19 cellular contexts compared by ENCODE assay signal in the genomic region with DNA sequence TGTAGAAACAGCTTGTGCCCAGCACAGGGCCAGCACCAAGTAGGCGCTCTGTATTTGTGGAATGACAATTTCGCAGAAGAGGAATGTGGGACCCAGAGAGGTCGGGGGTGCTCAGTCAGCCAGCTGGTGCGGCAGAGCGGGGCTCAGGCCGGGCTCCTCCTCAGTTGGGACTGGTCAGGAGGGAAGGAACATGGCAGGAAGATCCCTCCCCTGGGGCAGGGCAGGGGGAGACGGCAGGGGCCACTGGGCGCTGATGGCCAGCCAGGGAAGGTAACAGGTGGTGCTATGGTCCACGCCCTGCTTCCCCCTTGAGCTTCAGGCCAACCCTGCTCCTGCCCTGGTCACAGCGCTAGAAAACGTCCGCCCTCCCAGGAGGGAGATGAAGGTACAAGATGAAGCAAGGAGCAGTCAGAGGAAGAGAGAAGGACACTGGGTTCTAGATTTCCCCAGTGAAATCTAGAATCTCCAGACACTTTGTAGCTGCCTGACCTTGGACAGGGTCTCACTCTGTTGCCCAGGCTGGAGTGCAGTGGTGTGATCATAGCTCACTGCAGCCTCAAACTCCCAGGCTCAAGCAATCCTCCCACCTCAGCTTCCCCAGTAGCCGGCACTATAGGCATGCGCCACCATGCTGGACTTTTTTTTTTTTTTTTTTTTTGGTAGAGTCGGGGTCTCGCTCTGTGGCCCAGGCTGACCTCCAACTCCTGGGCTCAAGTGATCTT. TPM values are rescaled to one million over a fixed set of nuclear protein-coding genes. Genes with fewer than 3 reads are reported as not detected.
DNase-seq lines count a peak whose midpoint lies in the region; ATAC-seq and TF ChIP-seq lines count a peak whose summit lies in the region.
"Had no signal": no experiment of that assay in that cellular context is flagged by ENCODE, and none has a peak within 500 bp of the region (broad histone marks: within the 10 kb centered on the region; RNA-seq: fewer than 3 reads in every experiment).

No MANE protein-coding gene starts in this region.

- no peak overlapping the region for H2BK20ac ChIP-seq in IMR-90 (ENCODE audit: low read depth, low read length)

- H3K14ac ChIP-seq in IMR-90 (replicated peaks; ENCODE audit: low read depth, low read length), result no peak overlapping the region

- dilution Hi-C loops in IMR-90 (cut with HindIII; ENCODE audit: low sequenced_read_pairs, unreplicated experiment), result no loop called here

- peaks cover 34 to 57% of the 10 kb centered on the region in 2 donors for H3K4me1 Mint-ChIP-seq in effector memory CD8-positive, alpha-beta T cell (ENCODE audit: low read depth in 2 of 2)
- H3K4me1 Mint-ChIP-seq in neural crest cell, result no peaks in the 10 kb centered on the region

- H2AK9ac ChIP-seq in IMR-90 (replicated peaks; ENCODE audit: low read depth, low read length, poor library complexity), result no peak overlapping the region

- no peaks in the 10 kb centered on the region for H4K20me1 ChIP-seq in BLaER1 treated with 17β-estradiol and CSF1 and Interleukin-3, amounts not matched to agents 10 nM and 100 nM
- no peaks in the 10 kb centered on the region for H4K20me1 ChIP-seq in IMR-90 (ENCODE audit: insufficient read depth, low read length)

- POLR2A ChIA-PET in IMR-90 (lab: Charles Lee; ENCODE audit: unreplicated experiment), result no interaction called here

- H3K27ac Mint-ChIP-seq in effector memory CD8-positive, alpha-beta T cell, result peak overlapping the region; percentile 63 to 95
- peak overlapping the region; percentile 78 for H3K27ac Mint-ChIP-seq in neural crest cell (ENCODE audit: unreplicated experiment)

- no peak overlapping the region for H2BK15ac ChIP-seq in IMR-90 (ENCODE audit: low read depth, low read length)

- WGBS in IMR-90 (ENCODE audit: extremely low coverage in 2 of 2, insufficient read length in 1 of 2), 2 experiments, result 94% methylated on average over 6 of the region's 16 CpGs; no CpG with 5 or more reads in 1 of the 2 experiments
- 85 to 94% (median 90%) methylated on average over 16 of the region's 16 CpGs for WGBS in ovary, 3 donors

- no peaks in the 10 kb centered on the region for H3K79me1 ChIP-seq in IMR-90 (ENCODE audit: low read depth in 1 of 2, low read length in 2 of 2)

- peaks cover 6% of the 10 kb centered on the region for H3K9me1 ChIP-seq in IMR-90 (ENCODE audit: insufficient read depth, low read length)

- peak overlapping the region; percentile 97 to 100 (median 99) for H3K9ac ChIP-seq in BLaER1 treated with 17β-estradiol and CSF1 and Interleukin-3, amounts not matched to agents 10 nM and 100 nM
- H3K9ac ChIP-seq in IMR-90 (ENCODE audit: low read depth, low read length), result no peak overlapping the region

- no peak for TF ChIP-seq EP300 in ovary (IDR thresholded peaks at IDR 0.05)

- no peaks in the 10 kb centered on the region for H3K27me3 Mint-ChIP-seq in effector memory CD8-positive, alpha-beta T cell
- H3K27me3 Mint-ChIP-seq in neural crest cell (ENCODE audit: low read depth), result no peaks in the 10 kb centered on the region

- no peaks in the 10 kb centered on the region for H3K27me3 ChIP-seq in BLaER1 treated with 17β-estradiol and CSF1 and Interleukin-3, amounts not matched to agents 10 nM and 100 nM
- H3K27me3 ChIP-seq in IMR-90 (ENCODE audit: control insufficient read depth, insufficient read depth, low read length) (no peaks in the 10 kb centered on the region), ovary (no peaks in the 10 kb centered on the region)

- H3K27ac ChIP-seq in BLaER1 treated with 17β-estradiol and CSF1 and Interleukin-3, amounts not matched to agents 10 nM and 100 nM, result peak overlapping the region; percentile 98 to 100 (median 100)
- H3K27ac ChIP-seq in IMR-90 (ENCODE audit: insufficient read depth, low read length), result no peak overlapping the region
- no peak overlapping the region for H3K27ac ChIP-seq in ovary
- H3K27ac ChIP-seq: prostate gland had no signal

- in situ Hi-C loops in IMR-90 (cut with MboI; ENCODE audit: low sequenced_read_pairs), result no loop called here

- H3K4me2 ChIP-seq in BLaER1 treated with 17β-estradiol and CSF1 and Interleukin-3, amounts not matched to agents 10 nM and 100 nM, result peak overlapping the region; percentile 86 to 98 (median 95)
- no peak overlapping the region for H3K4me2 ChIP-seq in IMR-90 (ENCODE audit: low read depth, low read length)

- H2AFZ ChIP-seq in IMR-90 (replicated peaks; ENCODE audit: low read length, poor library complexity), result no peak overlapping the region

- peak overlapping the region; percentile 50; the same call in 1 of the 2 replicates for H2AK5ac ChIP-seq in IMR-90 (ENCODE audit: low read depth, low read length)

- H3K9me3 Mint-ChIP-seq in effector memory CD8-positive, alpha-beta T cell, result no peaks in the 10 kb centered on the region
- H3K9me3 Mint-ChIP-seq in neural crest cell, result no peaks in the 10 kb centered on the region

- H3K4me1 ChIP-seq in BLaER1 treated with 17β-estradiol and CSF1 and Interleukin-3, amounts not matched to agents 10 nM and 100 nM, result peaks cover 70 to 98% (median 95%) of the 10 kb centered on the region in 10 experiments
- H3K4me1 ChIP-seq in IMR-90 (ENCODE audit: control insufficient read depth, insufficient read depth, low read length) (peaks cover 9% of the 10 kb centered on the region), ovary (ENCODE audit: insufficient read depth) (no peaks in the 10 kb centered on the region)
- H3K4me1 ChIP-seq: prostate gland had no signal

- H4K5ac ChIP-seq in IMR-90 (ENCODE audit: low read depth, low read length), result no peak overlapping the region

- no peak overlapping the region for H3K4me3 Mint-ChIP-seq in effector memory CD8-positive, alpha-beta T cell
- no peak overlapping the region for H3K4me3 Mint-ChIP-seq in neural crest cell

- no peak for TF ChIP-seq RAD21 in IMR-90 (IDR thresholded peaks at IDR 0.05; ENCODE audit: low read length)

- TF ChIP-seq CTCF in IMR-90 (conservative IDR thresholded peaks at IDR 0.05; ENCODE audit: low read depth, low read length) (no peak), neural crest cell (conservative IDR thresholded peaks at IDR 0.05) (no peak), ovary (IDR thresholded peaks at IDR 0.05) (no peak)

- intact Hi-C loops in IMR-90 (cut with micrococcal nuclease), result no loop called here
- intact Hi-C loops in ovary (cut with DNase I), result no loop called here

- no peaks in the 10 kb centered on the region for H3K9me3 ChIP-seq in BLaER1 treated with 17β-estradiol and CSF1 and Interleukin-3, amounts not matched to agents 10 nM and 100 nM (replicated peaks in 1 of 11)
- no peaks in the 10 kb centered on the region for H3K9me3 ChIP-seq in IMR-90 (ENCODE audit: control insufficient read depth, insufficient read depth, low read length)
- H3K9me3 ChIP-seq in ovary, result no peaks in the 10 kb centered on the region
- H3K9me3 ChIP-seq: prostate gland had no signal

- DNase-seq in IMR-90 (no peak), neural crest cell (ENCODE audit: low read depth, low spot score) (no peak), GM19238 (ENCODE audit: insufficient read length, low spot score) (no peak), SIG-M5 treated with dmso at 0.1 percent for 504 hours (lab: John Stamatoyannopoulos, UW; ENCODE audit: unreplicated experiment) (no peak), ovary (no peak)
- DNase-seq in effector memory CD8-positive, alpha-beta T cell, result no peak
- DNase-seq: activated CD4-positive, alpha-beta T cell treated with anti-CD3 and anti-CD28 coated beads for 4 hours; activated gamma-delta T cell treated with Interleukin-2 at 50 U/mL for 16 hours; cerebellar nuclear complex; erythroblast; hippocampal formation; NCI-H2171 treated with DMSO at 0.1 percent for 48 hours; stimulated activated CD4-positive, alpha-beta T cell treated with anti-CD3 and anti-CD28 coated beads, Interleukin-2, amount 100 ng/mL, for 24 hours had no signal

- peak overlapping the region in 2 of 10 experiments; percentile 7 to 58; a peak in 1 of 20 replicates for H3K4me3 ChIP-seq in BLaER1 treated with 17β-estradiol and CSF1 and Interleukin-3, amounts not matched to agents 10 nM and 100 nM
- no peak overlapping the region for H3K4me3 ChIP-seq in IMR-90 (ENCODE audit: insufficient read depth, low read depth, low read length)
- H3K4me3 ChIP-seq in ovary, result no peak overlapping the region
- H3K4me3 ChIP-seq: prostate gland had no signal

- no peak for ATAC-seq in IMR-90 (ENCODE audit: low read depth)
- no peak for ATAC-seq in effector memory CD8-positive, alpha-beta T cell (replicated peaks)
- no peak for ATAC-seq in GM21528 (IDR thresholded peaks at IDR 0.05; ENCODE audit: low FRiP score, unreplicated experiment)
- ATAC-seq: HCT116 had no signal

- no peak overlapping the region for H3K18ac ChIP-seq in IMR-90 (ENCODE audit: low read depth, low read length)

- BruUV-seq in IMR-90 (replicated peaks; lab: Mats Ljungman, UMichigan), result no TSS peak

- no peak overlapping the region for H3K23ac ChIP-seq in IMR-90 (ENCODE audit: low read depth, low read length)

- no peak overlapping the region for H3K4ac ChIP-seq in IMR-90 (ENCODE audit: low read depth, low read length)

- no peak overlapping the region for H2BK5ac ChIP-seq in IMR-90 (ENCODE audit: low read depth, low read length, poor library complexity, severe bottlenecking)

- TF ChIP-seq POLR2A in IMR-90 (IDR thresholded peaks at IDR 0.05; ENCODE audit: low read depth, low read length), result no peak
- no peak for TF ChIP-seq POLR2A in ovary (IDR thresholded peaks at IDR 0.05)

- H3K36me3 ChIP-seq in BLaER1 treated with 17β-estradiol and CSF1 and Interleukin-3, amounts not matched to agents 10 nM and 100 nM, result peaks cover 0 to 16% (median 0%) of the 10 kb centered on the region in 11 experiments; a peak in 5 of 22 replicates
- H3K36me3 ChIP-seq in IMR-90 (ENCODE audit: control insufficient read depth, insufficient read depth, low read length) (no peaks in the 10 kb centered on the region), ovary (no peaks in the 10 kb centered on the region)
- H3K36me3 ChIP-seq: prostate gland had no signal

- no peak overlapping the region for H2BK120ac ChIP-seq in IMR-90 (ENCODE audit: low read depth, low read length)

- H4K8ac ChIP-seq in IMR-90 (ENCODE audit: low read depth in 2 of 2, low read length in 2 of 2), result no peak overlapping the region

- H4K91ac ChIP-seq in IMR-90 (ENCODE audit: insufficient read depth, low read depth, low read length), result no peak overlapping the region

- no peak overlapping the region for H3K56ac ChIP-seq in IMR-90 (ENCODE audit: extremely low read depth, insufficient read depth, low read length)

- CTCF ChIA-PET in IMR-90 (lab: Yijun Ruan, JAX), result no interaction called here

- H3K36me3 Mint-ChIP-seq in effector memory CD8-positive, alpha-beta T cell (ENCODE audit: insufficient read depth), result peaks cover 5% of the 10 kb centered on the region
- no peaks in the 10 kb centered on the region for H3K36me3 Mint-ChIP-seq in neural crest cell (ENCODE audit: low read depth)

RNA-seq across cellular contexts. Expression of a gene that starts 13.5 kb away (rescaled TPM):
- total RNA-seq in IMR-90 (2012; rRNA removed) (not detected in 2 replicates), neural crest cell (not detected in 2 replicates), ovary (10 to 100 TPM in 2 of 7 donors, 1 to 10 TPM in 5; 5.1 to 21.5 (median 8.5) TPM)
- polyA plus RNA-seq in IMR-90 (2012; rRNA removed) (not detected in 2 replicates), ovary (1 to 10 TPM; 3.9 to 6.8 TPM)
- 0.03 TPM in 1 of 2 replicates, not detected in the other for polyA plus RNA-seq in IMR-90 (2012; cell fraction: cytosol; rRNA removed)
- polyA plus RNA-seq in IMR-90 (2012; cell fraction: nucleus; rRNA removed; ENCODE audit: low replicate concordance), result not detected in 2 replicates
- total RNA-seq: Daoy, HT-29 had no signal

RNA-seq across cellular contexts. Expression of a gene that starts 16.5 kb away (rescaled TPM):
- 29.2 and 32.4 TPM in 2 replicates for total RNA-seq in IMR-90 (2012; rRNA removed)
- polyA plus RNA-seq in IMR-90 (2012; rRNA removed), result 144 and 164 TPM in 2 replicates
- 96.1 and 190 TPM in 2 replicates for polyA plus RNA-seq in IMR-90 (2012; cell fraction: cytosol; rRNA removed)
- polyA plus RNA-seq in IMR-90 (2012; cell fraction: nucleus; rRNA removed; ENCODE audit: low replicate concordance), result 451 and 1,131 TPM in 2 replicates
- total RNA-seq in neural crest cell, result 34.5 and 36.0 TPM in 2 replicates
- total RNA-seq in ovary, result 10 to 100 TPM; 38.7 to 60.2 (median 51.7) TPM
- 10 to 100 TPM in 1 of 2 donors, 1 to 10 TPM in 1; 2.8 to 54.8 TPM for polyA plus RNA-seq in ovary

RNA-seq across cellular contexts. Expression of a gene that starts 34.4 kb away (rescaled TPM):
- 238 and 484 TPM in 2 replicates for total RNA-seq in IMR-90 (2012; rRNA removed)
- polyA plus RNA-seq in IMR-90 (2012; rRNA removed), result 253 TPM in 2 replicates
- 146 and 163 TPM in 2 replicates for polyA plus RNA-seq in IMR-90 (2012; cell fraction: cytosol; rRNA removed)
- 79.5 and 128 TPM in 2 replicates for polyA plus RNA-seq in IMR-90 (2012; cell fraction: nucleus; rRNA removed; ENCODE audit: low replicate concordance)
- 197 and 205 TPM in 2 replicates for total RNA-seq in neural crest cell
- total RNA-seq in ovary, result 10 to 100 TPM; 60.7 to 89.6 (median 79.4) TPM
- 100 to 1,000 TPM; 104 to 267 TPM for polyA plus RNA-seq in ovary

RNA-seq across cellular contexts. Expression of a gene that starts 39.4 kb away (rescaled TPM):
- total RNA-seq in IMR-90 (2012; rRNA removed), result not detected in 2 replicates
- not detected in 2 replicates for polyA plus RNA-seq in IMR-90 (2012; rRNA removed)
- polyA plus RNA-seq in IMR-90 (2012; cell fraction: cytosol; rRNA removed), result not detected in 2 replicates
- polyA plus RNA-seq in IMR-90 (2012; cell fraction: nucleus; rRNA removed; ENCODE audit: low replicate concordance), result not detected in 2 replicates
- total RNA-seq in neural crest cell, result not detected in 2 replicates
- under 1 TPM in 3 of 7 donors, not detected in 4; 0.18 to 0.40 (median 0.32) TPM for total RNA-seq in ovary
- under 1 TPM; 0.05 to 0.22 TPM for polyA plus RNA-seq in ovary
- total RNA-seq: Daoy, HT-29 had no signal

RNA-seq across cellular contexts. Expression of a gene that starts 57.1 kb away (rescaled TPM):
- total RNA-seq in IMR-90 (2012; rRNA removed) (not detected in 2 replicates), neural crest cell (0.16 and 0.50 TPM in 2 replicates), ovary (under 1 TPM in 3 of 7 donors, not detected in 4; 0.23 to 0.43 (median 0.32) TPM)
- polyA plus RNA-seq in IMR-90 (2012; rRNA removed) (0.03 and 0.09 TPM in 2 replicates), ovary (under 1 TPM in 1 of 2 donors, not detected in 1; 0.08 TPM)
- 0.03 and 0.08 TPM in 2 replicates for polyA plus RNA-seq in IMR-90 (2012; cell fraction: cytosol; rRNA removed)
- polyA plus RNA-seq in IMR-90 (2012; cell fraction: nucleus; rRNA removed; ENCODE audit: low replicate concordance), result 0.19 and 0.51 TPM in 2 replicates
- total RNA-seq: Daoy, HT-29 had no signal

Comparison
In these comparisons a context has a peak if more than half of its experiments do, and no peak if none do; other contexts are left out.
1. H3K27ac ChIP-seq: peak in BLaER1 treated with 17β-estradiol and CSF1 and Interleukin-3, amounts not matched to agents 10 nM and 100 nM (11 of 11); none in IMR-90 (single experiment) and ovary (0 of 2).